In the genomic region with DNA sequence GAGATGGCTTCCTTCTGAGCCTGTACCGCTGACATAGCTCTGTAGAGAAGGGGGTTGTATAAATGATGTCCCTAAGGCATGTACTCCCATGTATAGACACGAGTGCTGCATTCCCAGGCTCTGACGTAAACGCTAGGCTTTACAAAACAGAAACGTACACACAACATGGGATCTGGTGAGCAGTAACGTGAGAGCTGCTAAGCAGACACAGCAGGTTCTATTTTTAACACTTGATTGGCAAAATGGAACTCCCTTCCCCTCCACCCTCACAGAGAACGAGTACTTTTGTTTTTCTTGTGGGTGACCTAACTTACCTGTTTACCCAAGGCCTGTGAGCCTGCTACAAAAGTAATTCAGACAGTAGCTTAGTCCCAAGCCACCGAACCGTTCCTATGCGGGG, we compare ENCODE assay signal across 12 cellular contexts. TPM values are rescaled to one million over a fixed set of nuclear protein-coding genes. Genes with fewer than 3 reads are reported as not detected.
DNase-seq lines count a peak whose midpoint lies in the region; ATAC-seq and TF ChIP-seq lines count a peak whose summit lies in the region.
"Had no signal": no experiment of that assay in that cellular context is flagged by ENCODE, and none has a peak within 500 bp of the region (broad histone marks: within the 10 kb centered on the region; RNA-seq: fewer than 3 reads in every experiment).

No MANE protein-coding gene starts in this region.

- H3K9me3 ChIP-seq in endodermal cell (ENCODE audit: control insufficient read depth, low read length) (no peaks in the 10 kb centered on the region), lower lobe of right lung (no peaks in the 10 kb centered on the region), thoracic aorta (no peaks in the 10 kb centered on the region), PC-3 (ENCODE audit: low read length) (no peaks in the 10 kb centered on the region)
- H3K9me3 ChIP-seq: right lobe of liver had no signal

- no TSS peak for BruUV-seq in PC-3 (replicated peaks; lab: Mats Ljungman, UMichigan)

- H3K27ac ChIP-seq in endodermal cell (ENCODE audit: low read depth, low read length): peak overlapping the region; percentile 84
- peak overlapping the region; percentile 71 for H3K27ac ChIP-seq in lower lobe of right lung
- H3K27ac ChIP-seq in thoracic aorta: peak overlapping the region; percentile 15 to 33
- no peak overlapping the region for H3K27ac ChIP-seq in PC-3 (ENCODE audit: low read length)
- H3K27ac ChIP-seq: right lobe of liver, WERI-Rb-1 had no signal

- no peak overlapping the region for H3K4me3 ChIP-seq in endodermal cell (ENCODE audit: low read length)
- no peak overlapping the region for H3K4me3 ChIP-seq in lower lobe of right lung
- H3K4me3 ChIP-seq in thoracic aorta: peak overlapping the region; percentile 9
- no peak overlapping the region for H3K4me3 ChIP-seq in PC-3 (ENCODE audit: low read length)
- H3K4me3 ChIP-seq: right lobe of liver had no signal

- H3K9me2 ChIP-seq in PC-3 (replicated peaks; ENCODE audit: low read length): no peaks in the 10 kb centered on the region

- CTCF ChIA-PET in PC-3 (lab: Charles Lee): no interaction called here

- H3K36me3 ChIP-seq in endodermal cell (ENCODE audit: control insufficient read depth, insufficient read depth, low read length) (peaks cover 41% of the 10 kb centered on the region), lower lobe of right lung (peaks cover 57% of the 10 kb centered on the region), thoracic aorta (peaks cover 16% of the 10 kb centered on the region), PC-3 (ENCODE audit: low read depth, low read length) (peaks cover 17% of the 10 kb centered on the region; the same call in 1 of the 2 replicates)

- H3K27ac Mint-ChIP-seq in endodermal cell: no peak overlapping the region

- H3F3A ChIP-seq in PC-3 (ENCODE audit: low read length, unreplicated experiment): no peaks in the 10 kb centered on the region

- POLR2A ChIA-PET in PC-3 (lab: Charles Lee; ENCODE audit: unreplicated experiment): no interaction called here

- H3K4me2 ChIP-seq in PC-3 (ENCODE audit: low read length): no peak overlapping the region

- no peaks in the 10 kb centered on the region for H3K4me1 ChIP-seq in endodermal cell (ENCODE audit: control insufficient read depth, insufficient read depth, low read length)
- H3K4me1 ChIP-seq in lower lobe of right lung: peaks cover 11% of the 10 kb centered on the region
- peaks cover 2 to 8% of the 10 kb centered on the region in 2 donors for H3K4me1 ChIP-seq in thoracic aorta (ENCODE audit: control insufficient read depth in 1 of 2, low read depth in 2 of 2)
- H3K4me1 ChIP-seq in PC-3 (ENCODE audit: insufficient read depth, low read length): no peaks in the 10 kb centered on the region
- H3K4me1 ChIP-seq: right lobe of liver had no signal

- H3K79me2 ChIP-seq in PC-3 (ENCODE audit: low read length): no peaks in the 10 kb centered on the region

- DNase-seq in NCI-H2171 treated with DMSO at 0.1 percent for 48 hours (lab: John Stamatoyannopoulos, UW) (peak; percentile 39), NCI-H2171 (lab: John Stamatoyannopoulos, UW) (no peak), endodermal cell (peak; percentile 28), lower lobe of right lung (no peak), thoracic aorta (ENCODE audit: low spot score) (no peak), PC-3 (no peak)
- DNase-seq: effector CD8-positive, alpha-beta T cell; NCI-H1105; right lobe of liver; WERI-Rb-1 had no signal

- H3K4me3 Mint-ChIP-seq in endodermal cell: no peak overlapping the region

- peaks cover 45% of the 10 kb centered on the region for H3K36me3 Mint-ChIP-seq in endodermal cell (ENCODE audit: low read depth)

- H3K9me3 Mint-ChIP-seq in endodermal cell: no peaks in the 10 kb centered on the region

- intact Hi-C loops in lower lobe of right lung (cut with DNase I) (no loop called here), PC-3 (cut with micrococcal nuclease) (no loop called here)

- ATAC-seq in lower lobe of right lung (peak; percentile 82 to 85), thoracic aorta (ENCODE audit: insufficient number of reproducible peaks, low FRiP score, low read depth) (no peak), GM21529 (IDR thresholded peaks at IDR 0.05; ENCODE audit: unreplicated experiment) (no peak), PC-3 (no peak), HG03196 (IDR thresholded peaks at IDR 0.05; ENCODE audit: unreplicated experiment) (no peak)

- 83 to 92% methylated on average over 10 of the region's 10 CpGs for WGBS in endodermal cell (ENCODE audit: insufficient coverage in 1 of 2, insufficient read length in 1 of 2), 2 experiments

- no peak for TF ChIP-seq CTCF in endodermal cell (conservative IDR thresholded peaks at IDR 0.05)
- TF ChIP-seq CTCF in lower lobe of right lung (IDR thresholded peaks at IDR 0.05): no peak
- no peak for TF ChIP-seq CTCF in thoracic aorta (IDR thresholded peaks at IDR 0.05)
- no peak for TF ChIP-seq CTCF in PC-3 (conservative IDR thresholded peaks at IDR 0.05; ENCODE audit: low read depth, low read length)

- H3K4me1 Mint-ChIP-seq in endodermal cell: peaks cover 6% of the 10 kb centered on the region

- no peak overlapping the region for H2AFZ ChIP-seq in PC-3 (ENCODE audit: low read length)

- H3K27me3 ChIP-seq in endodermal cell (ENCODE audit: control insufficient read depth, insufficient read depth, low read length, poor library complexity, severe bottlenecking) (no peaks in the 10 kb centered on the region), lower lobe of right lung (ENCODE audit: low read depth) (no peaks in the 10 kb centered on the region), thoracic aorta (replicated peaks; ENCODE audit: insufficient read depth) (no peaks in the 10 kb centered on the region), PC-3 (ENCODE audit: low read length) (no peaks in the 10 kb centered on the region)
- H3K27me3 ChIP-seq: right lobe of liver had no signal

- H3K9ac ChIP-seq in endodermal cell (ENCODE audit: extremely low read depth, low read length, poor library complexity, severe bottlenecking) (no peak overlapping the region), PC-3 (ENCODE audit: low read length) (no peak overlapping the region)

- H3K27me3 Mint-ChIP-seq in endodermal cell (ENCODE audit: insufficient read depth): no peaks in the 10 kb centered on the region

- no peaks in the 10 kb centered on the region for H4K20me1 ChIP-seq in PC-3 (ENCODE audit: low read length)

RNA-seq across cellular contexts. Expression of gene ACADS, which starts 36.0 kb away (rescaled TPM):
- total RNA-seq in endodermal cell (1 to 10 TPM; 8.0 to 9.2 TPM), lower lobe of right lung (24.4 TPM), thoracic aorta (10 to 100 TPM; 18.3 to 19.6 TPM), PC-3 (2014; rRNA removed) (14.5 and 19.6 TPM in 2 replicates)
- 6.9 TPM for polyA plus RNA-seq in endodermal cell (2013, experiment 1 of 2)
- polyA plus RNA-seq in endodermal cell (2013, experiment 2 of 2): 5.5 TPM

RNA-seq across cellular contexts. Expression of gene UNC119B, which starts 51.3 kb away (rescaled TPM):
- total RNA-seq in endodermal cell (10 to 100 TPM; 52.8 to 60.7 TPM), lower lobe of right lung (27.1 TPM), thoracic aorta (10 to 100 TPM; 26.0 to 26.8 TPM), PC-3 (2014; rRNA removed) (15.9 and 23.8 TPM in 2 replicates)
- polyA plus RNA-seq in endodermal cell (2013, experiment 1 of 2): 51.5 TPM
- polyA plus RNA-seq in endodermal cell (2013, experiment 2 of 2): 48.1 TPM

Comparison
In these comparisons a context has a peak if more than half of its experiments do, and no peak if none do; other contexts are left out.
1. DNase-seq: peak in NCI-H2171 treated with DMSO at 0.1 percent for 48 hours (single experiment) and endodermal cell (single experiment); none in NCI-H2171 (single experiment), lower lobe of right lung (single experiment), thoracic aorta (single experiment) and PC-3 (single experiment).
2. ATAC-seq: peak in lower lobe of right lung (2 of 2); none in thoracic aorta (single experiment), GM21529 (single experiment), PC-3 (single experiment) and HG03196 (single experiment).